20 cellular contexts compared by ENCODE assay signal in the genomic region with DNA sequence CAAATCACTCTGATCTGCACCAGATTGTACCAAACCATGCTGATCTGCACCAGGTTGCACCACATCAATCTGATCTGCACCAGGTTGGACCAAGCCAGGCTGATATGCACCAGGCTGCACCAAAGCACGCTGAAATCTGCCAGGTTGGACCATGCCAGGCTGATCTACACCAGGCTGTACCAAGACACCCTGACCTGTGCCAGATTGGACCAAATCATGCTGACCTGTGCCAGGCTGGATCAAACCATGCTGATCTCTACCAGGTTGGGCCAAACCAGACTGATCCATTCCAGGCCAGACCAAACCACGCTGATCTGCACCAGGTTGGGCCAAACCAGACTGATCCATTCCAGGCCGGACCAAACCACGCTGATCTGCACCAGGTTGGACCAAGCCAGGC. TPM values are rescaled to one million over a fixed set of nuclear protein-coding genes. Genes with fewer than 3 reads are reported as not detected.
"Had no signal": no experiment of that assay in that cellular context is flagged by ENCODE, and none has a peak within 500 bp of the region (broad histone marks: within the 10 kb centered on the region; RNA-seq: fewer than 3 reads in every experiment).

No MANE protein-coding gene starts in this region.

- H3K27me3 ChIP-seq: gastrocnemius medialis, left lung, right atrium auricular region, sigmoid colon, tibial nerve, upper lobe of left lung, uterus had no signal

- H3K27me3 Mint-ChIP-seq: central memory CD8-positive, alpha-beta T cell; effector memory CD8-positive, alpha-beta T cell; natural killer cell treated with Interleukin-12 subunit alpha and Interleukin-12 subunit beta and Interleukin-15 and Interleukin-18, amount 100 ng/mL, for 72 hours; stimulated activated naive B cell treated with anti-CD40 and anti-IgM and Interleukin-4, amounts not matched to agents 10 μg/mL and 1 μg/mL and 100 μg/mL, for 72 hours; stimulated activated naive CD8-positive, alpha-beta T cell treated with anti-CD3 and anti-CD28 coated beads, Interleukin-15, Interleukin-2, amounts not matched to agents 100 ng/mL and 50 ng/mL, for 24 hours had no signal

- DNase-seq: cortex of kidney; effector memory CD8-positive, alpha-beta T cell; foreskin fibroblast; gastrocnemius medialis; head of caudate nucleus; lower lobe of right lung; sigmoid colon; stimulated activated naive B cell treated with anti-CD40 and anti-IgM and Interleukin-4, amounts not matched to agents 10 μg/mL and 1 μg/mL and 100 μg/mL, for 72 hours; upper lobe of left lung; uterus had no signal

- H3K4me3 ChIP-seq: gastrocnemius medialis, left lung, lower lobe of right lung, prostate gland, right atrium auricular region, sigmoid colon, thoracic aorta, tibial nerve, upper lobe of left lung, uterus had no signal

- ATAC-seq: effector memory CD8-positive, alpha-beta T cell; gastrocnemius medialis; left lung; natural killer cell treated with Interleukin-12 subunit alpha and Interleukin-12 subunit beta and Interleukin-15 and Interleukin-18, amount 100 ng/mL, for 72 hours; stimulated activated naive B cell treated with anti-CD40 and anti-IgM and Interleukin-4, amounts not matched to agents 10 μg/mL and 1 μg/mL and 100 μg/mL, for 72 hours had no signal

- H3K36me3 ChIP-seq: gastrocnemius medialis, prostate gland, right atrium auricular region, uterus had no signal

- H3K9me3 ChIP-seq: gastrocnemius medialis, left lung, lower lobe of right lung, prostate gland, right atrium auricular region, sigmoid colon, thoracic aorta, tibial nerve, upper lobe of left lung, uterus had no signal

- H3K4me1 Mint-ChIP-seq: central memory CD8-positive, alpha-beta T cell; neural crest cell; stimulated activated naive B cell treated with anti-CD40 and anti-IgM and Interleukin-4, amounts not matched to agents 10 μg/mL and 1 μg/mL and 100 μg/mL, for 72 hours had no signal

- H3K4me1 ChIP-seq: gastrocnemius medialis, left lung, lower lobe of right lung, prostate gland, sigmoid colon, upper lobe of left lung, uterus had no signal

- H3K4me3 Mint-ChIP-seq: central memory CD8-positive, alpha-beta T cell; effector memory CD8-positive, alpha-beta T cell; natural killer cell treated with Interleukin-12 subunit alpha and Interleukin-12 subunit beta and Interleukin-15 and Interleukin-18, amount 100 ng/mL, for 72 hours; neural crest cell; stimulated activated naive B cell treated with anti-CD40 and anti-IgM and Interleukin-4, amounts not matched to agents 10 μg/mL and 1 μg/mL and 100 μg/mL, for 72 hours; stimulated activated naive CD8-positive, alpha-beta T cell treated with anti-CD3 and anti-CD28 coated beads, Interleukin-15, Interleukin-2, amounts not matched to agents 100 ng/mL and 50 ng/mL, for 24 hours had no signal

- H3K27ac ChIP-seq: gastrocnemius medialis, left lung, lower lobe of right lung, prostate gland, right atrium auricular region, sigmoid colon, thoracic aorta, tibial nerve, upper lobe of left lung, uterus had no signal

- H3K9me3 Mint-ChIP-seq: central memory CD8-positive, alpha-beta T cell; effector memory CD8-positive, alpha-beta T cell; natural killer cell treated with Interleukin-12 subunit alpha and Interleukin-12 subunit beta and Interleukin-15 and Interleukin-18, amount 100 ng/mL, for 72 hours; neural crest cell; stimulated activated naive B cell treated with anti-CD40 and anti-IgM and Interleukin-4, amounts not matched to agents 10 μg/mL and 1 μg/mL and 100 μg/mL, for 72 hours; stimulated activated naive CD8-positive, alpha-beta T cell treated with anti-CD3 and anti-CD28 coated beads, Interleukin-15, Interleukin-2, amounts not matched to agents 100 ng/mL and 50 ng/mL, for 24 hours had no signal

- H3K36me3 Mint-ChIP-seq: natural killer cell treated with Interleukin-12 subunit alpha and Interleukin-12 subunit beta and Interleukin-15 and Interleukin-18, amount 100 ng/mL, for 72 hours had no signal

- H3K27ac Mint-ChIP-seq: effector memory CD8-positive, alpha-beta T cell; natural killer cell treated with Interleukin-12 subunit alpha and Interleukin-12 subunit beta and Interleukin-15 and Interleukin-18, amount 100 ng/mL, for 72 hours; stimulated activated naive B cell treated with anti-CD40 and anti-IgM and Interleukin-4, amounts not matched to agents 10 μg/mL and 1 μg/mL and 100 μg/mL, for 72 hours; stimulated activated naive CD8-positive, alpha-beta T cell treated with anti-CD3 and anti-CD28 coated beads, Interleukin-15, Interleukin-2, amounts not matched to agents 100 ng/mL and 50 ng/mL, for 24 hours had no signal

RNA-seq across cellular contexts. Expression of a gene that starts 52.3 kb away (rescaled TPM):
- polyA plus RNA-seq: keratinocyte had no signal
